In the genomic region with DNA sequence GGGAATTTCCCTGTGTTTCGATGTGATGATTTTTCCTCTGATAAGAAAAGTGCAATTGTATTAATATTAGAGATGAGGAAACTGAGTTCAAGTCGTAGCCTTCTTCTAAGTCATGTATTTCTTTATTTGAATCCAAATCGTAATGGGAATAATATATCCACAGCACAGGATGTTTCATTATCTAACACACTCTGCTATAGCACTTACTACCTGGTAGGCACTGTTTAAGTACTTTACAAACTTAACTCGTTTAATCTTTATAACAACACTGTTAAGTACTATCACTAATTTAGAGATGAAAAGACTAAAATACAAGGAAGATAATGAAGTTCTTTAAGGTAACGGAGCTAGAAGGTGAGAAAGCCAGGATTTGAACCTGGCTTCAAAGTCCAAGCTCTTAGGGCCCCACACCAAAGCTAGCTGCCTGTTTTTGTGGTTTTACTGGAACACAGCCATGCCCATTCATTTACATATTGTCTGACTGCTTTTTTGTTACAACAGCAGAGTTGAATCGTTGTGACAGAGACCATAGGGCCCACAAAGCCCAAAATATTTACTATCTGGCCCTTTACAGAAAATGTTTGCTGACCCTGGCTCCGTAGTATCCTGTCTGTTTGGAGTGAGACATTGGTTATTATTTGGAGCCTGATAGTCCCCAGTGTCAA, we compare ENCODE assay signal across 1 cellular context.
TF ChIP-seq lines count a peak whose summit lies in the region.

No MANE protein-coding gene starts in this region.

TF ChIP-seq in HepG2, 621 proteins besides CTCF, POLR2A, EP300 and RAD21 (continued from another document and continues in another):
- TF ChIP-seq, protein P1, sequence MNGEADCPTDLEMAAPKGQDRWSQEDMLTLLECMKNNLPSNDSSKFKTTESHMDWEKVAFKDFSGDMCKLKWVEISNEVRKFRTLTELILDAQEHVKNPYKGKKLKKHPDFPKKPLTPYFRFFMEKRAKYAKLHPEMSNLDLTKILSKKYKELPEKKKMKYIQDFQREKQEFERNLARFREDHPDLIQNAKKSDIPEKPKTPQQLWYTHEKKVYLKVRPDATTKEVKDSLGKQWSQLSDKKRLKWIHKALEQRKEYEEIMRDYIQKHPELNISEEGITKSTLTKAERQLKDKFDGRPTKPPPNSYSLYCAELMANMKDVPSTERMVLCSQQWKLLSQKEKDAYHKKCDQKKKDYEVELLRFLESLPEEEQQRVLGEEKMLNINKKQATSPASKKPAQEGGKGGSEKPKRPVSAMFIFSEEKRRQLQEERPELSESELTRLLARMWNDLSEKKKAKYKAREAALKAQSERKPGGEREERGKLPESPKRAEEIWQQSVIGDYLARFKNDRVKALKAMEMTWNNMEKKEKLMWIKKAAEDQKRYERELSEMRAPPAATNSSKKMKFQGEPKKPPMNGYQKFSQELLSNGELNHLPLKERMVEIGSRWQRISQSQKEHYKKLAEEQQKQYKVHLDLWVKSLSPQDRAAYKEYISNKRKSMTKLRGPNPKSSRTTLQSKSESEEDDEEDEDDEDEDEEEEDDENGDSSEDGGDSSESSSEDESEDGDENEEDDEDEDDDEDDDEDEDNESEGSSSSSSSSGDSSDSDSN (CRISPR knock-in tag; IDR thresholded peaks at IDR 0.05): no peak
- TF ChIP-seq ZFP62 (CRISPR knock-in tag; IDR thresholded peaks at IDR 0.05) (no peak), ZNF333 (CRISPR knock-in tag; IDR thresholded peaks at IDR 0.05; ENCODE audit: borderline replicate concordance) (no peak), MATR3 (CRISPR knock-in tag; IDR thresholded peaks at IDR 0.05) (no peak), EZH2 (conservative IDR thresholded peaks at IDR 0.05; ENCODE audit: low read depth, low read length) (no peak), ADNP (CRISPR knock-in tag; IDR thresholded peaks at IDR 0.05) (no peak), RELA (CRISPR knock-in tag; IDR thresholded peaks at IDR 0.05) (no peak), MED13 (CRISPR knock-in tag; IDR thresholded peaks at IDR 0.05) (no peak), SRSF9 (IDR thresholded peaks at IDR 0.05; ENCODE audit: borderline replicate concordance, insufficient read depth, low read depth, low read length, poor library complexity, severe bottlenecking) (no peak), ZNF282 (IDR thresholded peaks at IDR 0.05; ENCODE audit: partially characterized antibody) (no peak), ZNF782 (CRISPR knock-in tag; IDR thresholded peaks at IDR 0.05; ENCODE audit: borderline replicate concordance) (no peak), ZNF451 (CRISPR knock-in tag; IDR thresholded peaks at IDR 0.05) (no peak), RFXAP (CRISPR knock-in tag; IDR thresholded peaks at IDR 0.05; ENCODE audit: borderline replicate concordance) (no peak), CAMTA2 (CRISPR knock-in tag; IDR thresholded peaks at IDR 0.05; ENCODE audit: borderline replicate concordance) (no peak), ZNF564 (CRISPR knock-in tag; IDR thresholded peaks at IDR 0.05) (no peak)
- TF ChIP-seq, protein P2, sequence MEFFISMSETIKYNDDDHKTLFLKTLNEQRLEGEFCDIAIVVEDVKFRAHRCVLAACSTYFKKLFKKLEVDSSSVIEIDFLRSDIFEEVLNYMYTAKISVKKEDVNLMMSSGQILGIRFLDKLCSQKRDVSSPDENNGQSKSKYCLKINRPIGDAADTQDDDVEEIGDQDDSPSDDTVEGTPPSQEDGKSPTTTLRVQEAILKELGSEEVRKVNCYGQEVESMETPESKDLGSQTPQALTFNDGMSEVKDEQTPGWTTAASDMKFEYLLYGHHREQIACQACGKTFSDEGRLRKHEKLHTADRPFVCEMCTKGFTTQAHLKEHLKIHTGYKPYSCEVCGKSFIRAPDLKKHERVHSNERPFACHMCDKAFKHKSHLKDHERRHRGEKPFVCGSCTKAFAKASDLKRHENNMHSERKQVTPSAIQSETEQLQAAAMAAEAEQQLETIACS (CRISPR knock-in tag; IDR thresholded peaks at IDR 0.05): no peak
- TF ChIP-seq, protein P3, sequence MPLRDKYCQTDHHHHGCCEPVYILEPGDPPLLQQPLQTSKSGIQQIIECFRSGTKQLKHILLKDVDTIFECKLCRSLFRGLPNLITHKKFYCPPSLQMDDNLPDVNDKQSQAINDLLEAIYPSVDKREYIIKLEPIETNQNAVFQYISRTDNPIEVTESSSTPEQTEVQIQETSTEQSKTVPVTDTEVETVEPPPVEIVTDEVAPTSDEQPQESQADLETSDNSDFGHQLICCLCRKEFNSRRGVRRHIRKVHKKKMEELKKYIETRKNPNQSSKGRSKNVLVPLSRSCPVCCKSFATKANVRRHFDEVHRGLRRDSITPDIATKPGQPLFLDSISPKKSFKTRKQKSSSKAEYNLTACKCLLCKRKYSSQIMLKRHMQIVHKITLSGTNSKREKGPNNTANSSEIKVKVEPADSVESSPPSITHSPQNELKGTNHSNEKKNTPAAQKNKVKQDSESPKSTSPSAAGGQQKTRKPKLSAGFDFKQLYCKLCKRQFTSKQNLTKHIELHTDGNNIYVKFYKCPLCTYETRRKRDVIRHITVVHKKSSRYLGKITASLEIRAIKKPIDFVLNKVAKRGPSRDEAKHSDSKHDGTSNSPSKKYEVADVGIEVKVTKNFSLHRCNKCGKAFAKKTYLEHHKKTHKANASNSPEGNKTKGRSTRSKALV (CRISPR knock-in tag; IDR thresholded peaks at IDR 0.05): no peak
- TF ChIP-seq, protein P4, sequence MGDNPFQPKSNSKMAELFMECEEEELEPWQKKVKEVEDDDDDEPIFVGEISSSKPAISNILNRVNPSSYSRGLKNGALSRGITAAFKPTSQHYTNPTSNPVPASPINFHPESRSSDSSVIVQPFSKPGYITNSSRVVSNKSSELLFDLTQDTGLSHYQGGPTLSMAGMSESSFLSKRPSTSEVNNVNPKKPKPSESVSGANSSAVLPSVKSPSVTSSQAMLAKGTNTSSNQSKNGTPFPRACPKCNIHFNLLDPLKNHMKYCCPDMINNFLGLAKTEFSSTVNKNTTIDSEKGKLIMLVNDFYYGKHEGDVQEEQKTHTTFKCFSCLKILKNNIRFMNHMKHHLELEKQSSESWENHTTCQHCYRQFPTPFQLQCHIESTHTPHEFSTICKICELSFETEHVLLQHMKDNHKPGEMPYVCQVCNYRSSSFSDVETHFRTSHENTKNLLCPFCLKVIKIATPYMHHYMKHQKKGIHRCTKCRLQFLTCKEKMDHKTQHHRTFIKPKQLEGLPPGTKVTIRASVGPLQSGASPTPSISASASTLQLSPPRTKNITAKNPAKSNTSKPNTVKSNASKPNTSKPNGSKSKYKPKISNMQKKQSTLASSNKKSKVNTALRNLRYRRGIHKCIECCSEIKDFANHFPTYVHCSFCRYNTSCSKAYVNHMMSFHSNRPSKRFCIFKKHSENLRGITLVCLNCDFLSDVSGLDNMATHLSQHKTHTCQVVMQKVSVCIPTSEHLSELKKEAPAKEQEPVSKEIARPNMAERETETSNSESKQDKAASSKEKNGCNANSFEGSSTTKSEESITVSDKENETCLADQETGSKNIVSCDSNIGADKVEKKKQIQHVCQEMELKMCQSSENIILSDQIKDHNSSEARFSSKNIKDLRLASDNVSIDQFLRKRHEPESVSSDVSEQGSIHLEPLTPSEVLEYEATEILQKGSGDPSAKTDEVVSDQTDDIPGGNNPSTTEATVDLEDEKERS (CRISPR knock-in tag; IDR thresholded peaks at IDR 0.05): no peak
- TF ChIP-seq, protein P5, sequence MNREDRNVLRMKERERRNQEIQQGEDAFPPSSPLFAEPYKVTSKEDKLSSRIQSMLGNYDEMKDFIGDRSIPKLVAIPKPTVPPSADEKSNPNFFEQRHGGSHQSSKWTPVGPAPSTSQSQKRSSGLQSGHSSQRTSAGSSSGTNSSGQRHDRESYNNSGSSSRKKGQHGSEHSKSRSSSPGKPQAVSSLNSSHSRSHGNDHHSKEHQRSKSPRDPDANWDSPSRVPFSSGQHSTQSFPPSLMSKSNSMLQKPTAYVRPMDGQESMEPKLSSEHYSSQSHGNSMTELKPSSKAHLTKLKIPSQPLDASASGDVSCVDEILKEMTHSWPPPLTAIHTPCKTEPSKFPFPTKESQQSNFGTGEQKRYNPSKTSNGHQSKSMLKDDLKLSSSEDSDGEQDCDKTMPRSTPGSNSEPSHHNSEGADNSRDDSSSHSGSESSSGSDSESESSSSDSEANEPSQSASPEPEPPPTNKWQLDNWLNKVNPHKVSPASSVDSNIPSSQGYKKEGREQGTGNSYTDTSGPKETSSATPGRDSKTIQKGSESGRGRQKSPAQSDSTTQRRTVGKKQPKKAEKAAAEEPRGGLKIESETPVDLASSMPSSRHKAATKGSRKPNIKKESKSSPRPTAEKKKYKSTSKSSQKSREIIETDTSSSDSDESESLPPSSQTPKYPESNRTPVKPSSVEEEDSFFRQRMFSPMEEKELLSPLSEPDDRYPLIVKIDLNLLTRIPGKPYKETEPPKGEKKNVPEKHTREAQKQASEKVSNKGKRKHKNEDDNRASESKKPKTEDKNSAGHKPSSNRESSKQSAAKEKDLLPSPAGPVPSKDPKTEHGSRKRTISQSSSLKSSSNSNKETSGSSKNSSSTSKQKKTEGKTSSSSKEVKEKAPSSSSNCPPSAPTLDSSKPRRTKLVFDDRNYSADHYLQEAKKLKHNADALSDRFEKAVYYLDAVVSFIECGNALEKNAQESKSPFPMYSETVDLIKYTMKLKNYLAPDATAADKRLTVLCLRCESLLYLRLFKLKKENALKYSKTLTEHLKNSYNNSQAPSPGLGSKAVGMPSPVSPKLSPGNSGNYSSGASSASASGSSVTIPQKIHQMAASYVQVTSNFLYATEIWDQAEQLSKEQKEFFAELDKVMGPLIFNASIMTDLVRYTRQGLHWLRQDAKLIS (CRISPR knock-in tag; IDR thresholded peaks at IDR 0.05): no peak
- TF ChIP-seq, protein P6, sequence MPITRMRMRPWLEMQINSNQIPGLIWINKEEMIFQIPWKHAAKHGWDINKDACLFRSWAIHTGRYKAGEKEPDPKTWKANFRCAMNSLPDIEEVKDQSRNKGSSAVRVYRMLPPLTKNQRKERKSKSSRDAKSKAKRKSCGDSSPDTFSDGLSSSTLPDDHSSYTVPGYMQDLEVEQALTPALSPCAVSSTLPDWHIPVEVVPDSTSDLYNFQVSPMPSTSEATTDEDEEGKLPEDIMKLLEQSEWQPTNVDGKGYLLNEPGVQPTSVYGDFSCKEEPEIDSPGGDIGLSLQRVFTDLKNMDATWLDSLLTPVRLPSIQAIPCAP (CRISPR knock-in tag; IDR thresholded peaks at IDR 0.05; ENCODE audit: low read depth): no peak
- TF ChIP-seq, protein P7, sequence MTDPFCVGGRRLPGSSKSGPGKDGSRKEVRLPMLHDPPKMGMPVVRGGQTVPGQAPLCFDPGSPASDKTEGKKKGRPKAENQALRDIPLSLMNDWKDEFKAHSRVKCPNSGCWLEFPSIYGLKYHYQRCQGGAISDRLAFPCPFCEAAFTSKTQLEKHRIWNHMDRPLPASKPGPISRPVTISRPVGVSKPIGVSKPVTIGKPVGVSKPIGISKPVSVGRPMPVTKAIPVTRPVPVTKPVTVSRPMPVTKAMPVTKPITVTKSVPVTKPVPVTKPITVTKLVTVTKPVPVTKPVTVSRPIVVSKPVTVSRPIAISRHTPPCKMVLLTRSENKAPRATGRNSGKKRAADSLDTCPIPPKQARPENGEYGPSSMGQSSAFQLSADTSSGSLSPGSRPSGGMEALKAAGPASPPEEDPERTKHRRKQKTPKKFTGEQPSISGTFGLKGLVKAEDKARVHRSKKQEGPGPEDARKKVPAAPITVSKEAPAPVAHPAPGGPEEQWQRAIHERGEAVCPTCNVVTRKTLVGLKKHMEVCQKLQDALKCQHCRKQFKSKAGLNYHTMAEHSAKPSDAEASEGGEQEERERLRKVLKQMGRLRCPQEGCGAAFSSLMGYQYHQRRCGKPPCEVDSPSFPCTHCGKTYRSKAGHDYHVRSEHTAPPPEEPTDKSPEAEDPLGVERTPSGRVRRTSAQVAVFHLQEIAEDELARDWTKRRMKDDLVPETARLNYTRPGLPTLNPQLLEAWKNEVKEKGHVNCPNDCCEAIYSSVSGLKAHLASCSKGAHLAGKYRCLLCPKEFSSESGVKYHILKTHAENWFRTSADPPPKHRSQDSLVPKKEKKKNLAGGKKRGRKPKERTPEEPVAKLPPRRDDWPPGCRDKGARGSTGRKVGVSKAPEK (CRISPR knock-in tag; IDR thresholded peaks at IDR 0.05; ENCODE audit: borderline replicate concordance): no peak
- TF ChIP-seq, protein P8, sequence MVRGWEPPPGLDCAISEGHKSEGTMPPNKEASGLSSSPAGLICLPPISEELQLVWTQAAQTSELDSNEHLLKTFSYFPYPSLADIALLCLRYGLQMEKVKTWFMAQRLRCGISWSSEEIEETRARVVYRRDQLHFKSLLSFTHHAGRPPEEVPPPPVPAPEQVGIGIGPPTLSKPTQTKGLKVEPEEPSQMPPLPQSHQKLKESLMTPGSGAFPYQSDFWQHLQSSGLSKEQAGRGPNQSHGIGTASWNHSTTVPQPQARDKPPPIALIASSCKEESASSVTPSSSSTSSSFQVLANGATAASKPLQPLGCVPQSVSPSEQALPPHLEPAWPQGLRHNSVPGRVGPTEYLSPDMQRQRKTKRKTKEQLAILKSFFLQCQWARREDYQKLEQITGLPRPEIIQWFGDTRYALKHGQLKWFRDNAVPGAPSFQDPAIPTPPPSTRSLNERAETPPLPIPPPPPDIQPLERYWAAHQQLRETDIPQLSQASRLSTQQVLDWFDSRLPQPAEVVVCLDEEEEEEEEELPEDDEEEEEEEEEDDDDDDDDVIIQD (CRISPR knock-in tag; IDR thresholded peaks at IDR 0.05; ENCODE audit: low read depth): peak; percentile 57; the same call in 1 of the 2 replicates
- TF ChIP-seq, protein P9, sequence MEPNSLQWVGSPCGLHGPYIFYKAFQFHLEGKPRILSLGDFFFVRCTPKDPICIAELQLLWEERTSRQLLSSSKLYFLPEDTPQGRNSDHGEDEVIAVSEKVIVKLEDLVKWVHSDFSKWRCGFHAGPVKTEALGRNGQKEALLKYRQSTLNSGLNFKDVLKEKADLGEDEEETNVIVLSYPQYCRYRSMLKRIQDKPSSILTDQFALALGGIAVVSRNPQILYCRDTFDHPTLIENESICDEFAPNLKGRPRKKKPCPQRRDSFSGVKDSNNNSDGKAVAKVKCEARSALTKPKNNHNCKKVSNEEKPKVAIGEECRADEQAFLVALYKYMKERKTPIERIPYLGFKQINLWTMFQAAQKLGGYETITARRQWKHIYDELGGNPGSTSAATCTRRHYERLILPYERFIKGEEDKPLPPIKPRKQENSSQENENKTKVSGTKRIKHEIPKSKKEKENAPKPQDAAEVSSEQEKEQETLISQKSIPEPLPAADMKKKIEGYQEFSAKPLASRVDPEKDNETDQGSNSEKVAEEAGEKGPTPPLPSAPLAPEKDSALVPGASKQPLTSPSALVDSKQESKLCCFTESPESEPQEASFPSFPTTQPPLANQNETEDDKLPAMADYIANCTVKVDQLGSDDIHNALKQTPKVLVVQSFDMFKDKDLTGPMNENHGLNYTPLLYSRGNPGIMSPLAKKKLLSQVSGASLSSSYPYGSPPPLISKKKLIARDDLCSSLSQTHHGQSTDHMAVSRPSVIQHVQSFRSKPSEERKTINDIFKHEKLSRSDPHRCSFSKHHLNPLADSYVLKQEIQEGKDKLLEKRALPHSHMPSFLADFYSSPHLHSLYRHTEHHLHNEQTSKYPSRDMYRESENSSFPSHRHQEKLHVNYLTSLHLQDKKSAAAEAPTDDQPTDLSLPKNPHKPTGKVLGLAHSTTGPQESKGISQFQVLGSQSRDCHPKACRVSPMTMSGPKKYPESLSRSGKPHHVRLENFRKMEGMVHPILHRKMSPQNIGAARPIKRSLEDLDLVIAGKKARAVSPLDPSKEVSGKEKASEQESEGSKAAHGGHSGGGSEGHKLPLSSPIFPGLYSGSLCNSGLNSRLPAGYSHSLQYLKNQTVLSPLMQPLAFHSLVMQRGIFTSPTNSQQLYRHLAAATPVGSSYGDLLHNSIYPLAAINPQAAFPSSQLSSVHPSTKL (CRISPR knock-in tag; IDR thresholded peaks at IDR 0.05): peak; percentile 91
